ENCODE assay signal across 16 cellular contexts in genomic region chr12:9951026-9951652, GRCh38. TPM values are rescaled to one million over a fixed set of nuclear protein-coding genes. Genes with fewer than 3 reads are reported as not detected.
A peak's percentile ranks its signal among the peaks of the same experiment; 100 is the strongest.
DNase-seq lines count a peak whose midpoint lies in the region; ATAC-seq, FAIRE-seq and TF ChIP-seq lines count a peak whose summit lies in the region.
"Had no signal": no experiment of that assay in that cellular context is flagged by ENCODE, and none has a peak within 500 bp of the region (broad histone marks: within the 10 kb centered on the region; RNA-seq: fewer than 3 reads in every experiment).

No MANE protein-coding gene starts in this region.

- H3K4me1 ChIP-seq in psoas muscle, result no peaks in the 10 kb centered on the region
- H3K4me1 ChIP-seq in lower lobe of right lung, result peaks cover 8% of the 10 kb centered on the region

- H3K27me3 ChIP-seq in psoas muscle (ENCODE audit: insufficient read depth in 3 of 3, low read length in 2 of 3) (no peaks in the 10 kb centered on the region), lower lobe of right lung (ENCODE audit: low read depth) (no peaks in the 10 kb centered on the region)

- H3K9me3 Mint-ChIP-seq in T-helper 2 cell treated with Interferon-gamma antibody and Interleukin-4, amounts not matched to agents 5 μg/mL and 100 μg/mL, for 36 hours, result no peaks in the 10 kb centered on the region
- no peaks in the 10 kb centered on the region for H3K9me3 Mint-ChIP-seq in activated naive CD8-positive, alpha-beta T cell treated with anti-CD3 and anti-CD28 coated beads, Interleukin-2, amount 50 U/mL, for 24 hours
- H3K9me3 Mint-ChIP-seq: brain had no signal

- H3K4me1 Mint-ChIP-seq in T-helper 2 cell treated with Interferon-gamma antibody and Interleukin-4, amounts not matched to agents 5 μg/mL and 100 μg/mL, for 36 hours (ENCODE audit: low read depth), result peaks cover 53% of the 10 kb centered on the region
- peaks cover 45% of the 10 kb centered on the region for H3K4me1 Mint-ChIP-seq in activated naive CD8-positive, alpha-beta T cell treated with anti-CD3 and anti-CD28 coated beads, Interleukin-2, amount 50 U/mL, for 24 hours
- H3K4me1 Mint-ChIP-seq: brain had no signal

- no peaks in the 10 kb centered on the region for H3K36me3 ChIP-seq in psoas muscle (ENCODE audit: insufficient read depth in 1 of 2, low read depth in 1 of 2)
- no peaks in the 10 kb centered on the region for H3K36me3 ChIP-seq in lower lobe of right lung

- intact Hi-C loops in psoas muscle (cut with DNase I) (no loop called here), lower lobe of right lung (cut with DNase I) (no loop called here)

- peak; percentile 75 for ATAC-seq in activated naive CD8-positive, alpha-beta T cell treated with anti-CD3 and anti-CD28 coated beads, Interleukin-2, amount 50 U/mL, for 24 hours
- no peak for ATAC-seq in psoas muscle
- no peak for ATAC-seq in lower lobe of right lung
- no peak for ATAC-seq in GM18519 (IDR thresholded peaks at IDR 0.05; ENCODE audit: low FRiP score, unreplicated experiment)
- ATAC-seq: sciatic nerve had no signal

- H3K4me3 ChIP-seq in psoas muscle (no peak overlapping the region), lower lobe of right lung (no peak overlapping the region)

- 77 to 79% (median 77%) methylated on average over 5 of the region's 5 CpGs for WGBS in psoas muscle, 3 donors

- no peak for TF ChIP-seq CTCF in psoas muscle (IDR thresholded peaks at IDR 0.05)
- TF ChIP-seq CTCF in lower lobe of right lung (IDR thresholded peaks at IDR 0.05), result no peak

- H3K9me3 ChIP-seq in psoas muscle (no peaks in the 10 kb centered on the region), lower lobe of right lung (no peaks in the 10 kb centered on the region)

- peak; percentile 2 for DNase-seq in stimulated activated CD4-positive, alpha-beta T cell treated with anti-CD3 and anti-CD28 coated beads, Interleukin-12 subunit alpha, Interleukin-12 subunit beta, amount 100 ng/mL, for 4 hours
- no peak for DNase-seq in stimulated activated CD4-positive, alpha-beta T cell treated with anti-CD3 and anti-CD28 coated beads, Interleukin-4, amount 100 ng/mL, for 1 hour
- peak; percentile 42 for DNase-seq in T-helper 2 cell treated with Interferon-gamma antibody and Interleukin-4, amounts not matched to agents 5 μg/mL and 100 μg/mL, for 36 hours (ENCODE audit: low spot score)
- peak; percentile 23 for DNase-seq in activated naive CD8-positive, alpha-beta T cell treated with anti-CD3 and anti-CD28 coated beads, Interleukin-2, amount 50 U/mL, for 24 hours
- DNase-seq in urothelium cell line (ENCODE audit: low spot score) (no peak), psoas muscle (no peak), lower lobe of right lung (no peak)
- DNase-seq: NCI-H446 had no signal

- H3K27ac Mint-ChIP-seq in T-helper 2 cell treated with Interferon-gamma antibody and Interleukin-4, amounts not matched to agents 5 μg/mL and 100 μg/mL, for 36 hours, result peak overlapping the region; percentile 56
- H3K27ac Mint-ChIP-seq in activated naive CD8-positive, alpha-beta T cell treated with anti-CD3 and anti-CD28 coated beads, Interleukin-2, amount 50 U/mL, for 24 hours, result no peak overlapping the region
- H3K27ac Mint-ChIP-seq: brain had no signal

- peak; percentile 84 for FAIRE-seq in urothelium cell line (lab: Jason Lieb, UNC)
- FAIRE-seq: H54 had no signal

- H3K27ac ChIP-seq in psoas muscle, result no peak overlapping the region
- H3K27ac ChIP-seq in lower lobe of right lung, result no peak overlapping the region
- H3K27ac ChIP-seq: HL-60 had no signal

- H3K27me3 Mint-ChIP-seq in T-helper 2 cell treated with Interferon-gamma antibody and Interleukin-4, amounts not matched to agents 5 μg/mL and 100 μg/mL, for 36 hours (ENCODE audit: low read depth), result no peaks in the 10 kb centered on the region
- H3K27me3 Mint-ChIP-seq in activated naive CD8-positive, alpha-beta T cell treated with anti-CD3 and anti-CD28 coated beads, Interleukin-2, amount 50 U/mL, for 24 hours, result no peaks in the 10 kb centered on the region
- H3K27me3 Mint-ChIP-seq: brain had no signal

- H3K4me3 Mint-ChIP-seq in T-helper 2 cell treated with Interferon-gamma antibody and Interleukin-4, amounts not matched to agents 5 μg/mL and 100 μg/mL, for 36 hours, result peak overlapping the region; percentile 83
- peak overlapping the region; percentile 10 for H3K4me3 Mint-ChIP-seq in activated naive CD8-positive, alpha-beta T cell treated with anti-CD3 and anti-CD28 coated beads, Interleukin-2, amount 50 U/mL, for 24 hours
- H3K4me3 Mint-ChIP-seq: brain had no signal

- no peaks in the 10 kb centered on the region for H3K36me3 Mint-ChIP-seq in T-helper 2 cell treated with Interferon-gamma antibody and Interleukin-4, amounts not matched to agents 5 μg/mL and 100 μg/mL, for 36 hours (ENCODE audit: low read depth)
- no peaks in the 10 kb centered on the region for H3K36me3 Mint-ChIP-seq in activated naive CD8-positive, alpha-beta T cell treated with anti-CD3 and anti-CD28 coated beads, Interleukin-2, amount 50 U/mL, for 24 hours (ENCODE audit: low read depth)
- H3K36me3 Mint-ChIP-seq: brain had no signal

RNA-seq across cellular contexts. Expression of gene CLEC2A, which starts 19.0 kb away (rescaled TPM):
- total RNA-seq in psoas muscle, result not detected
- not detected for polyA plus RNA-seq in psoas muscle
- not detected for total RNA-seq in lower lobe of right lung
- total RNA-seq: fibroblast of villous mesenchyme; liver; sciatic nerve; T-helper 2 cell treated with Interferon-gamma antibody and Interleukin-4, amounts not matched to agents 100 ng/mL and 5 ng/mL, for 36 hours had no signal
- polyA plus RNA-seq: liver had no signal

RNA-seq across cellular contexts. Expression of gene CLEC12A, which starts 20.1 kb away (rescaled TPM):
- total RNA-seq in psoas muscle, result under 1 TPM; 0.52 to 0.90 (median 0.64) TPM
- under 1 TPM; 0.06 to 0.96 (median 0.49) TPM for polyA plus RNA-seq in psoas muscle
- total RNA-seq in lower lobe of right lung, result 88.3 TPM
- total RNA-seq: fibroblast of villous mesenchyme had no signal

RNA-seq across cellular contexts. Expression of gene CLEC1B, which starts 47.8 kb away (rescaled TPM):
- total RNA-seq in psoas muscle (not detected), lower lobe of right lung (0.95 TPM)
- polyA plus RNA-seq in psoas muscle, result not detected
- total RNA-seq: fibroblast of villous mesenchyme; sciatic nerve; T-helper 2 cell treated with Interferon-gamma antibody and Interleukin-4, amounts not matched to agents 100 ng/mL and 5 ng/mL, for 36 hours had no signal

RNA-seq across cellular contexts. Expression of gene CLEC12B, which starts 59.3 kb away (rescaled TPM):
- total RNA-seq in psoas muscle (under 1 TPM in 1 of 4 donors, not detected in 3; 0.15 TPM), lower lobe of right lung (1.7 TPM)
- polyA plus RNA-seq in psoas muscle, result under 1 TPM in 1 of 3 donors, not detected in 2; 0.01 TPM
- total RNA-seq: fibroblast of villous mesenchyme, sciatic nerve had no signal

Comparison
In these comparisons a context has a peak if more than half of its experiments do, and no peak if none do; other contexts are left out.
1. DNase-seq: peak in stimulated activated CD4-positive, alpha-beta T cell treated with anti-CD3 and anti-CD28 coated beads, Interleukin-12 subunit alpha, Interleukin-12 subunit beta, amount 100 ng/mL, for 4 hours (single experiment), T-helper 2 cell treated with Interferon-gamma antibody and Interleukin-4, amounts not matched to agents 5 μg/mL and 100 μg/mL, for 36 hours (single experiment) and activated naive CD8-positive, alpha-beta T cell treated with anti-CD3 and anti-CD28 coated beads, Interleukin-2, amount 50 U/mL, for 24 hours (single experiment); none in stimulated activated CD4-positive, alpha-beta T cell treated with anti-CD3 and anti-CD28 coated beads, Interleukin-4, amount 100 ng/mL, for 1 hour (single experiment), urothelium cell line (single experiment), psoas muscle (0 of 2) and lower lobe of right lung (single experiment).
2. RNA of gene CLEC12A, which starts 20.1 kb away (total RNA-seq): 88.3 TPM in lower lobe of right lung (single experiment); 0.52 to 0.90 TPM in psoas muscle; every median in the first group is over 10 times any median in the second.